In the genomic region with DNA sequence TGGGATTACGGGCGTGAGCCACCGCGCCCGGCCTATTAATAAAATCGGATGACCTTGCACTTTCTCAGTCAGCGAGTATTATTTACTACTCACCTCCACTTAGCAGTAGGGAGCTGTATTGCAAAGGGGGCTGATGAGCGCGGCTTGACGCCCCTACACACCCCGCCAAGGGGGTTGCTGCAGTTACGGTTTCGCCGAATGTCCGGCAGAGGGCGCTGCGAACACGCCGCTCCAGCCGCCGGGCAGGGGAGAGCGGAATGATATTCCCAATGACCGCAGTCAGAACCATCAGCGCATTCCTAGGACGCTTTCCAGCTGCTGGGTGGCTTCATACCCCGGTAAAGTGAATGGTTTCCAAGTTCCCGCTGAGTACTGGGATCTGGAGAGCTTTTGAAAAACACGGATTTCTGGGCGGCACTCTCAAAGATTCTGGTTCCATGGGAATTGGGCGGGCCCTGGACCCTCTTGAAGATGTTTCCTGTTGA, we compare ENCODE assay signal across 8 cellular contexts. TPM values are rescaled to one million over a fixed set of nuclear protein-coding genes. Genes with fewer than 3 reads are reported as not detected.
DNase-seq lines count a peak whose midpoint lies in the region; ATAC-seq, FAIRE-seq and TF ChIP-seq lines count a peak whose summit lies in the region.

No MANE protein-coding gene starts in this region.

- no peaks in the 10 kb centered on the region for H3K9me3 ChIP-seq in Panc1 (ENCODE audit: control insufficient read depth, insufficient read depth, low read depth, low read length)

- H3K27me3 ChIP-seq in Panc1 (ENCODE audit: control insufficient read depth, insufficient read depth, low read length), result no peaks in the 10 kb centered on the region

- H3K4me1 ChIP-seq in Panc1 (ENCODE audit: control insufficient read depth, insufficient read depth, low read length), result peaks cover 2% of the 10 kb centered on the region; the same call in 1 of the 2 replicates

- intact Hi-C loops in Panc1 (cut with micrococcal nuclease; ENCODE audit: unreplicated experiment) (no loop called here), Right ventricle myocardium inferior (cut with DNase I) (loop anchor here (5.0 kb wide), 2 partner anchors 91 to 121 kb away; partner anchors contain the start of gene COG3), posterior vena cava (cut with DNase I) (loop anchor here in 1 of 2 donors (10.0 kb wide), 1 partner anchor 94 kb away; the partner anchor contains the start of gene COG3)

- peak; percentile 92 for ATAC-seq in Panc1
- peak; percentile 88 for ATAC-seq in Right ventricle myocardium inferior
- ATAC-seq in GM21526 (IDR thresholded peaks at IDR 0.05; ENCODE audit: low FRiP score, unreplicated experiment), result no peak
- no peak for ATAC-seq in GM21576 (IDR thresholded peaks at IDR 0.05; ENCODE audit: unreplicated experiment)

- POLR2A ChIA-PET in Panc1 (lab: Charles Lee), result interaction anchor here (0.6 kb wide), 1 partner anchor 300 kb away, joined by 5 read pairs; no protein-coding TSS in a partner anchor

- no TSS peak for BruUV-seq in Panc1 (replicated peaks; lab: Mats Ljungman, UMichigan)

- H3K36me3 ChIP-seq in Panc1 (ENCODE audit: control insufficient read depth, insufficient read depth, low read length), result no peaks in the 10 kb centered on the region

- no peak overlapping the region for H3K27ac ChIP-seq in Panc1 (ENCODE audit: low read length)

- TF ChIP-seq CTCF in GM10266 (IDR thresholded peaks at IDR 0.05; ENCODE audit: control insufficient read depth, insufficient read depth, low read depth, missing control alignments), result peak; percentile 95
- peak; percentile 95 for TF ChIP-seq CTCF in Panc1 (IDR thresholded peaks at IDR 0.05)

- CTCF ChIA-PET in Panc1 (lab: Charles Lee), result interaction anchor here (0.5 to 0.7 kb wide), 3 partner anchors 44 to 930 kb away, joined by 3 to 9 read pairs (median 5); no protein-coding TSS in a partner anchor

- H3K4me3 ChIP-seq in Panc1 (ENCODE audit: low read depth in 2 of 2, low read length in 2 of 2), result no peak overlapping the region

- peak; percentile 66 for DNase-seq in GM10266 (ENCODE audit: extremely low spot score)
- DNase-seq in Panc1 (ENCODE audit: low read depth, low spot score), result no peak
- peak; percentile 17 for DNase-seq in activated naive CD8-positive, alpha-beta T cell treated with anti-CD3 and anti-CD28 coated beads, Interleukin-2, amount 50 U/mL, for 16 hours (ENCODE audit: low read depth, low spot score)
- DNase-seq in Right ventricle myocardium inferior (ENCODE audit: missing footprints), result peak; percentile 83
- DNase-seq in posterior vena cava (ENCODE audit: low spot score), result peak; percentile 88
- peak; percentile 71 for DNase-seq in urothelium cell line (ENCODE audit: low spot score)

- no peak for FAIRE-seq in urothelium cell line (lab: Jason Lieb, UNC)

- in situ Hi-C loops in Panc1 (cut with HindIII; ENCODE audit: low pct_unique_long_range_greater_than_20kb, low sequenced_read_pairs), result no loop called here

RNA-seq across cellular contexts. Expression of gene TPT1, which starts 30.0 kb away (rescaled TPM):
- 939 TPM for total RNA-seq in Panc1 (2021; ENCODE audit: unreplicated experiment)
- 1,185 TPM for polyA plus RNA-seq in Panc1 (2012; ENCODE audit: insufficient read length)
- 4,733 TPM for total RNA-seq in Right ventricle myocardium inferior
- 1,000 to 10,000 TPM; 3,403 to 4,073 TPM for total RNA-seq in posterior vena cava

RNA-seq across cellular contexts. Expression of gene SLC25A30, which starts 47.2 kb away (rescaled TPM):
- 26.8 TPM for total RNA-seq in Panc1 (2021; ENCODE audit: unreplicated experiment)
- 28.7 TPM for polyA plus RNA-seq in Panc1 (2012; ENCODE audit: insufficient read length)
- 150 TPM for total RNA-seq in Right ventricle myocardium inferior
- 10 to 100 TPM; 19.7 to 23.7 TPM for total RNA-seq in posterior vena cava

Comparison
In these comparisons a context has a peak if more than half of its experiments do, and no peak if none do; other contexts are left out.
1. ATAC-seq: peak in Panc1 (single experiment) and Right ventricle myocardium inferior (single experiment); none in GM21526 (single experiment) and GM21576 (single experiment).